Comparison of ENCODE assay signal across 27 cellular contexts in genomic region chr5:122300968-122301367, GRCh38. TPM values are rescaled to one million over a fixed set of nuclear protein-coding genes. Genes with fewer than 3 reads are reported as not detected.
"Had no signal": no experiment of that assay in that cellular context is flagged by ENCODE, and none has a peak within 500 bp of the region (broad histone marks: within the 10 kb centered on the region; RNA-seq: fewer than 3 reads in every experiment).

No MANE protein-coding gene starts in this region.

- H3K27me3 ChIP-seq: SJCRH30 had no signal

- H3K36me3 ChIP-seq: SJCRH30 had no signal

- H3K4me1 ChIP-seq: SJCRH30 had no signal

- H3K4me3 ChIP-seq: K562, SJCRH30, SK-N-MC had no signal

- H3K27ac ChIP-seq: SJCRH30, SK-N-MC had no signal

- ATAC-seq: activated CD8-positive, alpha-beta memory T cell treated with anti-CD3 and anti-CD28 coated beads, Interleukin-2, amount 10 ng/mL, durations not matched to agents 7 days and 5 days; activated naive CD8-positive, alpha-beta T cell treated with anti-CD3 and anti-CD28 coated beads, Interleukin-2, amount 50 U/mL, for 24 hours had no signal

- DNase-seq: activated B cell treated with CpG ODN at 0.5 μM for 24 hours; activated CD4-positive, alpha-beta memory T cell treated with anti-CD3 and anti-CD28 coated beads, Interleukin-2, amount 10 ng/mL, durations not matched to agents 7 days and 5 days; activated CD4-positive, alpha-beta T cell treated with anti-CD3 and anti-CD28 coated beads for 4 hours; activated CD4-positive, alpha-beta T cell treated with anti-CD3 and anti-CD28 coated beads, Interleukin-2, amount 50 U/mL, for 1 hour; activated CD4-positive, CD25-positive, alpha-beta regulatory T cell treated with anti-CD3 and anti-CD28 coated beads, Interleukin-2, amount 50 U/mL, for 72 hours; activated CD8-positive, alpha-beta memory T cell treated with anti-CD3 and anti-CD28 coated beads for 24 hours; activated CD8-positive, alpha-beta memory T cell treated with anti-CD3 and anti-CD28 coated beads, Interleukin-2, amount 10 ng/mL, durations not matched to agents 7 days and 5 days; activated CD8-positive, alpha-beta memory T cell treated with anti-CD3 and anti-CD28 coated beads, Interleukin-2, amount 50 U/mL, for 48 hours; activated effector memory CD4-positive, alpha-beta T cell treated with Interleukin-2 at 50 U/mL for 16 hours; activated naive CD4-positive, alpha-beta T cell treated with anti-CD3 and anti-CD28 coated beads, Interleukin-2, amount 10 ng/mL, durations not matched to agents 7 days and 5 days; activated naive CD8-positive, alpha-beta T cell treated with anti-CD3 and anti-CD28 coated beads, Interleukin-2, amount 50 U/mL, for 24 hours; activated T-cell treated with anti-CD3 and anti-CD28 coated beads, Interleukin-2, amount 50 U/mL, for 48 hours; anterior cingulate cortex; cerebellar nuclear complex; IMR-90; NCI-H1105; NCI-H1417 treated with DMSO at 0.1 percent for 48 hours; NCI-H187 treated with DMSO at 0.1 percent for 48 hours; NCI-H2081; NCI-H345; NCI-H526 treated with DMSO at 0.1 percent for 48 hours; NCI-H82; NK-92 treated with Interleukin-12 subunit alpha and Interleukin-12 subunit beta, amount 100 ng/mL, for 24 hours; SHP77; SJCRH30 had no signal

- H3K9me3 ChIP-seq: SJCRH30 had no signal

RNA-seq across cellular contexts. Expression of gene SNCAIP, which starts 11.1 kb away (rescaled TPM):
- total RNA-seq: activated B cell treated with CpG ODN at 0.5 μM for 24 hours; activated CD4-positive, alpha-beta memory T cell treated with anti-CD3 and anti-CD28 coated beads, Interleukin-2, amount 10 ng/mL, durations not matched to agents 7 days and 5 days; activated CD8-positive, alpha-beta memory T cell treated with anti-CD3 and anti-CD28 coated beads, Interleukin-2, amount 10 ng/mL, durations not matched to agents 7 days and 5 days; K562 had no signal
